16 cellular contexts compared by ENCODE assay signal in the genomic region with DNA sequence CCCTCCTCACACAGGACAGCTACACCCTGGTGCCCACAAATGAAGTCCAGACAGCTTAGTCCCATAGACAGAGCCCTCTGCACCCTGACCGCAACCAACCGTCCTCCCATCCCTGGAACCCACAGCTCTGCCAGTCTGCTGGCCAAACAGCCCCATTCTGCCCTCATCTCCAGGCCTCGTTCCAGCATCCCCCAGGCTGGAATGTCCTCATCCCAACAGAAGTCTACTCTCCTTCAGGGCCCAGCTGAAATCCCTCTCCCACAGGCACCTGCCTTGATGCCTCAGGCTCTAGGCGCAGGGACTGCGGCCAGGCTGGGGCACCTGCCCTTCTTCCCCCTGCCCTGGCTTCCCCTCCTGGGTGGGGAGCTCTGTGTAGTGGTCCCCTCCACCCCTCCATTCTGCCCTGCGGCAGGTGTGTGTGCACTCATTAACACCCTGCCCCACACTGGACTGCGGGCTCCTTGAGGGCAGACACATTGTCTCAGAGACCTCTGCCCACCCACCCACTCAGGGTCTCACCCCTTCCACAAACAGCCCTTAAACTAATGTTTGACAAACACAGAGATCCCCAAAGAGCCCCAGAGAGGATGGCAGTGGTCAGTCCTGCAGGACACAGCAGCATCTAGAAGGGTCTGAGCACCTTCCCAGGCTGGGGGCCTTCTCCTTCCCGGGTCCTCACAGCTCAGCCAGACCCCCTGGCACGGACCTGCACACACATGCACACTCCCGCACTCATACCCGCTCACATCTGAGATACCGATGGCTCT. TPM values are rescaled to one million over a fixed set of nuclear protein-coding genes. Genes with fewer than 3 reads are reported as not detected.
DNase-seq lines count a peak whose midpoint lies in the region; ATAC-seq, FAIRE-seq and TF ChIP-seq lines count a peak whose summit lies in the region.
"Had no signal": no experiment of that assay in that cellular context is flagged by ENCODE, and none has a peak within 500 bp of the region (broad histone marks: within the 10 kb centered on the region; RNA-seq: fewer than 3 reads in every experiment).

No MANE protein-coding gene starts in this region.

- H3K36me3 Mint-ChIP-seq in T-helper 17 cell (ENCODE audit: low read depth) (peaks cover 4% of the 10 kb centered on the region), immature natural killer cell (no peaks in the 10 kb centered on the region)

- WGBS in HepG2 (ENCODE audit: low lambda C conversion rate), result 46% methylated on average over 12 of the region's 12 CpGs
- 47% methylated on average over 4 of the region's 12 CpGs for WGBS in right lobe of liver (ENCODE audit: insufficient coverage, low coverage, low lambda C conversion rate, missing lambda C conversion rate)

- ATAC-seq in HepG2, result no peak
- no peak for ATAC-seq in right lobe of liver
- ATAC-seq in T-helper 17 cell, result no peak
- no peak for ATAC-seq in GM18861 (IDR thresholded peaks at IDR 0.05; ENCODE audit: unreplicated experiment)

- no peaks in the 10 kb centered on the region for H3K79me2 ChIP-seq in HepG2 (ENCODE audit: insufficient read depth, low read length)

- no peak overlapping the region for H2AFZ ChIP-seq in HepG2 (ENCODE audit: low read length)

- H3K27me3 ChIP-seq in HepG2 (ENCODE audit: control insufficient read depth in 1 of 2, insufficient read depth in 2 of 2, low read length in 2 of 2), result peaks cover 24 to 66% of the 10 kb centered on the region in 2 experiments
- H3K27me3 ChIP-seq in right lobe of liver, result peaks cover 9 to 17% of the 10 kb centered on the region in 2 donors

- H3K9ac ChIP-seq in HepG2 (ENCODE audit: insufficient read depth, low read depth, low read length), result no peak overlapping the region
- H3K9ac ChIP-seq: SK-N-SH had no signal

- CTCF ChIA-PET in HepG2 (lab: Yijun Ruan, JAX; ENCODE audit: low intra/inter-chr PET ratio, low total read pairs), result interaction anchor here (2.3 kb wide), 1 partner anchor 67 kb away, joined by 13 read pairs; no protein-coding TSS in a partner anchor

- TF ChIP-seq POLR2A in HepG2 (IDR thresholded peaks at IDR 0.05; ENCODE audit: insufficient read depth in 1 of 2, low read depth in 2 of 2, low read length in 2 of 2), result no peak
- TF ChIP-seq POLR2A in right lobe of liver (IDR thresholded peaks at IDR 0.05), result no peak

- peaks cover 9% of the 10 kb centered on the region for H3K4me1 Mint-ChIP-seq in T-helper 17 cell
- peaks cover 0 to 14% of the 10 kb centered on the region in 2 donors for H3K4me1 Mint-ChIP-seq in immature natural killer cell

- no peaks in the 10 kb centered on the region; the same call in 1 of the 2 replicates for H4K20me1 ChIP-seq in HepG2 (ENCODE audit: insufficient read depth, low read length)

- DNase-seq in HepG2 (ENCODE audit: low spot score) (no peak), right lobe of liver (no peak), T-helper 17 cell (no peak), immature natural killer cell (no peak), NOMO-1 treated with DMSO at 0.1 percent for 48 hours (lab: John Stamatoyannopoulos, UW; ENCODE audit: unreplicated experiment) (no peak), NOMO-1 treated with dmso at 0.1 percent for 144 hours (lab: John Stamatoyannopoulos, UW; ENCODE audit: unreplicated experiment) (no peak), RPMI8226 (no peak)
- DNase-seq: MG63; stimulated activated CD4-positive, alpha-beta T cell treated with anti-CD3 and anti-CD28 coated beads, Interleukin-4, amount 100 ng/mL, for 24 hours had no signal

- in situ Hi-C loops in HepG2 (cut with HindIII; ENCODE audit: extremely low pct_ligation_motif_present, low pct_unique_long_range_greater_than_20kb), result no loop called here

- H3K36me3 ChIP-seq in HepG2 (replicated peaks in 1 of 2; ENCODE audit: control insufficient read depth in 1 of 2, insufficient read depth in 2 of 2, low read length in 2 of 2), result peaks cover 0 to 1% of the 10 kb centered on the region in 2 experiments; a peak in 3 of 5 replicates
- H3K36me3 ChIP-seq in right lobe of liver, result no peaks in the 10 kb centered on the region

- H3K27ac ChIP-seq in HepG2 (ENCODE audit: extremely low read length, insufficient read depth, low read length) (no peak overlapping the region), right lobe of liver (no peak overlapping the region)

- H3K4me3 Mint-ChIP-seq in T-helper 17 cell (peak overlapping the region; percentile 69), immature natural killer cell (peak overlapping the region; percentile 35 to 66 (median 51))
- H3K4me3 Mint-ChIP-seq: CD4-positive, alpha-beta T cell; stimulated activated naive CD8-positive, alpha-beta T cell treated with anti-CD3 and anti-CD28 coated beads, Interleukin-15, Interleukin-2, amounts not matched to agents 100 ng/mL and 50 ng/mL, for 24 hours had no signal

- H3K4me3 ChIP-seq in HepG2 (replicated peaks in 1 of 3; ENCODE audit: insufficient read depth in 1 of 3, low read depth in 2 of 3, low read length in 3 of 3) (no peak overlapping the region; a peak in 1 of 6 replicates), right lobe of liver (no peak overlapping the region)
- H3K4me3 ChIP-seq: MG63 had no signal

- no peak for FAIRE-seq in HepG2 (lab: Jason Lieb, UNC)
- FAIRE-seq: colon, H54 had no signal

- POLR2A ChIA-PET in HepG2 (lab: Yijun Ruan, JAX), result interaction anchor here (1.5 kb wide), 2 partner anchors 11 to 14 kb away, joined by 3 to 5 read pairs; partner anchors contain the start of gene FDXR

- TF ChIP-seq EP300 in HepG2 (IDR thresholded peaks at IDR 0.05; ENCODE audit: low read depth in 2 of 2, low read length in 2 of 2) (no peak), HepG2 (CRISPR knock-in tag; IDR thresholded peaks at IDR 0.05; ENCODE audit: borderline replicate concordance) (no peak)

- no peak overlapping the region; the same call in 1 of the 2 replicates for H3K4me2 ChIP-seq in HepG2 (ENCODE audit: low read depth, low read length)

- H3K4me1 ChIP-seq in HepG2 (ENCODE audit: insufficient read depth, low read length) (peaks cover 33% of the 10 kb centered on the region), right lobe of liver (peaks cover 0 to 7% (median 2%) of the 10 kb centered on the region in 4 donors)

- intact Hi-C loops in HepG2 (cut with micrococcal nuclease; ENCODE audit: unreplicated experiment) (no loop called here), right lobe of liver (cut with DNase I) (no loop called here)

- H3K9me3 Mint-ChIP-seq in immature natural killer cell, result no peaks in the 10 kb centered on the region
- H3K9me3 Mint-ChIP-seq: CD4-positive, alpha-beta T cell; stimulated activated naive CD8-positive, alpha-beta T cell treated with anti-CD3 and anti-CD28 coated beads, Interleukin-15, Interleukin-2, amounts not matched to agents 100 ng/mL and 50 ng/mL, for 24 hours had no signal

- H3K27me3 Mint-ChIP-seq in T-helper 17 cell (peaks cover 60% of the 10 kb centered on the region), immature natural killer cell (ENCODE audit: low read depth in 3 of 3) (peaks cover 28 to 40% (median 32%) of the 10 kb centered on the region in 3 donors)

- TF ChIP-seq CTCF in HepG2 (CRISPR knock-in tag; IDR thresholded peaks at IDR 0.05), result no peak
- TF ChIP-seq CTCF in right lobe of liver (IDR thresholded peaks at IDR 0.05), result no peak

- no TSS peak for BruUV-seq in HepG2 (replicated peaks; lab: Mats Ljungman, UMichigan)

- H3K9me3 ChIP-seq in HepG2 (ENCODE audit: low read length) (no peaks in the 10 kb centered on the region), right lobe of liver (no peaks in the 10 kb centered on the region), T-helper 17 cell (ENCODE audit: control insufficient read depth, low read length, poor library complexity, severe bottlenecking) (no peaks in the 10 kb centered on the region)
- H3K9me3 ChIP-seq: MG63, SK-N-SH had no signal

- H3K27ac Mint-ChIP-seq in T-helper 17 cell, result peak overlapping the region; percentile 16
- no peak overlapping the region for H3K27ac Mint-ChIP-seq in immature natural killer cell
- H3K27ac Mint-ChIP-seq: CD4-positive, alpha-beta T cell; stimulated activated naive CD8-positive, alpha-beta T cell treated with anti-CD3 and anti-CD28 coated beads, Interleukin-15, Interleukin-2, amounts not matched to agents 100 ng/mL and 50 ng/mL, for 24 hours had no signal

- TF ChIP-seq RAD21 in HepG2 (CRISPR knock-in tag; IDR thresholded peaks at IDR 0.05), result no peak

RNA-seq across cellular contexts. Expression of gene GRIN2C, which starts 0.8 kb away (rescaled TPM):
- 0.11 TPM in 1 of 2 replicates, not detected in the other for total RNA-seq in HepG2 (2016; rRNA removed; fragmentation: Illumina TruSeq; extraction: Trizol)
- not detected in 2 replicates for total RNA-seq in HepG2 (2016; cell fraction: cytosol; rRNA removed; fragmentation: Illumina TruSeq; extraction: Trizol; ENCODE audit: low read depth)
- total RNA-seq in HepG2 (2016; cell fraction: insoluble cytoplasmic fraction; rRNA removed; fragmentation: Illumina TruSeq; extraction: Trizol), result 0.15 TPM in 1 of 2 replicates, not detected in the other
- not detected in 2 replicates for total RNA-seq in HepG2 (2016; cell fraction: membrane; rRNA removed; fragmentation: Illumina TruSeq; extraction: Trizol)
- total RNA-seq in HepG2 (2016; cell fraction: nucleus; rRNA removed; fragmentation: Illumina TruSeq; extraction: Trizol), result 0.28 and 0.44 TPM in 2 replicates
- polyA plus RNA-seq in HepG2 (2011; rRNA removed), result 0.03 and 0.07 TPM in 2 replicates
- polyA plus RNA-seq in HepG2 (2011; cell fraction: cytosol; rRNA removed), result 0.01 TPM in 2 replicates
- 0.17 and 0.29 TPM in 2 replicates for polyA plus RNA-seq in HepG2 (2011; cell fraction: nucleus; rRNA removed)
- polyA plus RNA-seq in HepG2 (2012), result 0.03 and 0.08 TPM in 2 replicates
- not detected in 2 replicates for polyA plus RNA-seq in HepG2 (2016; cell fraction: cytosol; fragmentation: Illumina TruSeq; extraction: Trizol; ENCODE audit: low read depth)
- not detected in 2 replicates for polyA plus RNA-seq in HepG2 (2016; cell fraction: insoluble cytoplasmic fraction; fragmentation: Illumina TruSeq; extraction: Trizol; ENCODE audit: low read depth)
- polyA plus RNA-seq in HepG2 (2016; cell fraction: membrane; fragmentation: Illumina TruSeq; extraction: Trizol; ENCODE audit: low read depth), result not detected in 2 replicates
- 0.15 and 0.44 TPM in 2 replicates for polyA plus RNA-seq in HepG2 (2016; cell fraction: nucleus; fragmentation: Illumina TruSeq; extraction: Trizol; ENCODE audit: insufficient read depth, low read depth)
- 0.14 TPM in 1 of 2 replicates, not detected in the other for polyA minus RNA-seq in HepG2 (2011; rRNA and poly(A)+ RNA removed; ENCODE audit: low replicate concordance)
- not detected in 2 replicates for polyA minus RNA-seq in HepG2 (2011; cell fraction: cytosol; rRNA and poly(A)+ RNA removed)
- polyA minus RNA-seq in HepG2 (2011; cell fraction: nucleus; rRNA and poly(A)+ RNA removed), result 0.52 TPM in 1 of 2 replicates, not detected in the other
- total RNA-seq in right lobe of liver, result under 1 TPM in 2 of 6 experiments, not detected in 4; 0.10 to 0.13 TPM
- not detected for total RNA-seq in T-helper 17 cell
- polyA plus RNA-seq in immature natural killer cell, result under 1 TPM in 1 of 3 donors, not detected in 2; 0.66 TPM
- total RNA-seq: CD4-positive, alpha-beta T cell had no signal

RNA-seq across cellular contexts. Expression of gene FDXR, which starts 13.9 kb away (rescaled TPM):
- total RNA-seq in HepG2 (2016; rRNA removed; fragmentation: Illumina TruSeq; extraction: Trizol) (99.0 and 116 TPM in 2 replicates), right lobe of liver (10 to 100 TPM in 2 of 6 experiments, 1 to 10 TPM in 4; 7.7 to 18.7 (median 8.6) TPM), T-helper 17 cell (1 to 10 TPM; 4.5 to 8.7 TPM)
- 17.2 and 18.6 TPM in 2 replicates for total RNA-seq in HepG2 (2016; cell fraction: cytosol; rRNA removed; fragmentation: Illumina TruSeq; extraction: Trizol; ENCODE audit: low read depth)
- total RNA-seq in HepG2 (2016; cell fraction: insoluble cytoplasmic fraction; rRNA removed; fragmentation: Illumina TruSeq; extraction: Trizol), result 96.0 and 122 TPM in 2 replicates
- 33.1 and 34.8 TPM in 2 replicates for total RNA-seq in HepG2 (2016; cell fraction: membrane; rRNA removed; fragmentation: Illumina TruSeq; extraction: Trizol)
- 59.6 and 66.9 TPM in 2 replicates for total RNA-seq in HepG2 (2016; cell fraction: nucleus; rRNA removed; fragmentation: Illumina TruSeq; extraction: Trizol)
- polyA plus RNA-seq in HepG2 (2011; rRNA removed) (23.4 and 27.7 TPM in 2 replicates), immature natural killer cell (10 to 100 TPM in 1 of 3 donors, 1 to 10 TPM in 2; 3.9 to 10.3 (median 8.0) TPM)
- polyA plus RNA-seq in HepG2 (2011; cell fraction: cytosol; rRNA removed), result 25.9 and 36.5 TPM in 2 replicates
- 50.2 and 50.3 TPM in 2 replicates for polyA plus RNA-seq in HepG2 (2011; cell fraction: nucleus; rRNA removed)
- polyA plus RNA-seq in HepG2 (2012), result 12.3 and 15.3 TPM in 2 replicates
- polyA plus RNA-seq in HepG2 (2016; cell fraction: cytosol; fragmentation: Illumina TruSeq; extraction: Trizol; ENCODE audit: low read depth), result 13.6 and 16.1 TPM in 2 replicates
- polyA plus RNA-seq in HepG2 (2016; cell fraction: insoluble cytoplasmic fraction; fragmentation: Illumina TruSeq; extraction: Trizol; ENCODE audit: low read depth), result 83.4 and 93.7 TPM in 2 replicates
- 21.8 and 25.0 TPM in 2 replicates for polyA plus RNA-seq in HepG2 (2016; cell fraction: membrane; fragmentation: Illumina TruSeq; extraction: Trizol; ENCODE audit: low read depth)
- 111 and 113 TPM in 2 replicates for polyA plus RNA-seq in HepG2 (2016; cell fraction: nucleus; fragmentation: Illumina TruSeq; extraction: Trizol; ENCODE audit: insufficient read depth, low read depth)
- polyA minus RNA-seq in HepG2 (2011; rRNA and poly(A)+ RNA removed; ENCODE audit: low replicate concordance), result 11.0 and 40.8 TPM in 2 replicates
- 14.0 and 15.4 TPM in 2 replicates for polyA minus RNA-seq in HepG2 (2011; cell fraction: cytosol; rRNA and poly(A)+ RNA removed)
- 10.0 and 10.6 TPM in 2 replicates for polyA minus RNA-seq in HepG2 (2011; cell fraction: nucleus; rRNA and poly(A)+ RNA removed)

RNA-seq across cellular contexts. Expression of gene FADS6, which starts 34.6 kb away (rescaled TPM):
- total RNA-seq in HepG2 (2016; rRNA removed; fragmentation: Illumina TruSeq; extraction: Trizol) (0.11 TPM in 1 of 2 replicates, not detected in the other), right lobe of liver (1 to 10 TPM; 2.1 to 6.1 (median 3.7) TPM), T-helper 17 cell (not detected)
- total RNA-seq in HepG2 (2016; cell fraction: cytosol; rRNA removed; fragmentation: Illumina TruSeq; extraction: Trizol; ENCODE audit: low read depth), result 0.09 TPM in 1 of 2 replicates, not detected in the other
- total RNA-seq in HepG2 (2016; cell fraction: insoluble cytoplasmic fraction; rRNA removed; fragmentation: Illumina TruSeq; extraction: Trizol), result 0.11 TPM in 1 of 2 replicates, not detected in the other
- total RNA-seq in HepG2 (2016; cell fraction: membrane; rRNA removed; fragmentation: Illumina TruSeq; extraction: Trizol), result not detected in 2 replicates
- 0.28 TPM in 1 of 2 replicates, not detected in the other for total RNA-seq in HepG2 (2016; cell fraction: nucleus; rRNA removed; fragmentation: Illumina TruSeq; extraction: Trizol)
- polyA plus RNA-seq in HepG2 (2011; rRNA removed) (0.11 and 0.20 TPM in 2 replicates), immature natural killer cell (not detected)
- 0.14 and 0.15 TPM in 2 replicates for polyA plus RNA-seq in HepG2 (2011; cell fraction: cytosol; rRNA removed)
- polyA plus RNA-seq in HepG2 (2011; cell fraction: nucleus; rRNA removed), result 0.47 and 1.1 TPM in 2 replicates
- not detected in 2 replicates for polyA plus RNA-seq in HepG2 (2012)
- 0.18 TPM in 1 of 2 replicates, not detected in the other for polyA plus RNA-seq in HepG2 (2016; cell fraction: cytosol; fragmentation: Illumina TruSeq; extraction: Trizol; ENCODE audit: low read depth)
- polyA plus RNA-seq in HepG2 (2016; cell fraction: insoluble cytoplasmic fraction; fragmentation: Illumina TruSeq; extraction: Trizol; ENCODE audit: low read depth), result 0.10 TPM in 1 of 2 replicates, not detected in the other
- not detected in 2 replicates for polyA plus RNA-seq in HepG2 (2016; cell fraction: membrane; fragmentation: Illumina TruSeq; extraction: Trizol; ENCODE audit: low read depth)
- polyA plus RNA-seq in HepG2 (2016; cell fraction: nucleus; fragmentation: Illumina TruSeq; extraction: Trizol; ENCODE audit: insufficient read depth, low read depth), result not detected in 2 replicates
- polyA minus RNA-seq in HepG2 (2011; rRNA and poly(A)+ RNA removed; ENCODE audit: low replicate concordance), result 0.32 TPM in 1 of 2 replicates, not detected in the other
- not detected in 2 replicates for polyA minus RNA-seq in HepG2 (2011; cell fraction: cytosol; rRNA and poly(A)+ RNA removed)
- not detected in 2 replicates for polyA minus RNA-seq in HepG2 (2011; cell fraction: nucleus; rRNA and poly(A)+ RNA removed)
- total RNA-seq: CD4-positive, alpha-beta T cell; renal cortical epithelial cell had no signal
- polyA plus RNA-seq: SK-N-SH had no signal
